Comparison of ENCODE assay signal across 10 cellular contexts in genomic region chr4:157075401-157075800, GRCh38. TPM values are rescaled to one million over a fixed set of nuclear protein-coding genes. Genes with fewer than 3 reads are reported as not detected.
DNase-seq lines count a peak whose midpoint lies in the region; ATAC-seq and TF ChIP-seq lines count a peak whose summit lies in the region.
"Had no signal": no experiment of that assay in that cellular context is flagged by ENCODE, and none has a peak within 500 bp of the region (broad histone marks: within the 10 kb centered on the region; RNA-seq: fewer than 3 reads in every experiment).

No MANE protein-coding gene starts in this region.

- WGBS in GM23248 (ENCODE audit: low coverage in 1 of 2, low lambda C conversion rate in 2 of 2, missing lambda C conversion rate in 2 of 2), 2 experiments = 91 to 99% methylated on average over 2 of the region's 2 CpGs
- WGBS in psoas muscle, 3 donors = 76 to 85% (median 79%) methylated on average over 2 of the region's 2 CpGs

- no peaks in the 10 kb centered on the region for H3K27me3 ChIP-seq in GM23248 (replicated peaks; ENCODE audit: insufficient read depth)
- no peaks in the 10 kb centered on the region for H3K27me3 ChIP-seq in psoas muscle (ENCODE audit: insufficient read depth in 3 of 3, low read length in 2 of 3)

- H3K9me2 ChIP-seq in GM23248 (ENCODE audit: insufficient read depth) = no peaks in the 10 kb centered on the region

- no peaks in the 10 kb centered on the region for H3K79me2 ChIP-seq in GM23248 (ENCODE audit: insufficient read depth)

- TF ChIP-seq CTCF in astrocyte of the cerebellum (IDR thresholded peaks at IDR 0.05; ENCODE audit: low read depth, low read length, missing control alignments) (no peak), psoas muscle (IDR thresholded peaks at IDR 0.05) (no peak)

- DNase-seq in GM23248 = no peak
- DNase-seq in astrocyte of the cerebellum (ENCODE audit: low read depth) = no peak
- no peak for DNase-seq in psoas muscle
- no peak for DNase-seq in HPDE6-E6E7 (ENCODE audit: extremely low spot score)
- no peak for DNase-seq in NK-92 treated with Interleukin-12 subunit alpha and Interleukin-12 subunit beta, amount 100 ng/mL, for 24 hours (lab: John Stamatoyannopoulos, UW)
- DNase-seq in activated CD4-positive, alpha-beta T cell treated with anti-CD3 and anti-CD28 coated beads, Interleukin-2, amount 50 U/mL, for 4 hours = no peak
- DNase-seq: CD4-positive, alpha-beta T cell; NCI-H1694 treated with DMSO at 0.1 percent for 48 hours had no signal

- H3K27ac ChIP-seq in GM23248 (no peak overlapping the region), psoas muscle (no peak overlapping the region)

- ATAC-seq in psoas muscle (no peak), GM18517 (IDR thresholded peaks at IDR 0.05; ENCODE audit: unreplicated experiment) (no peak)

- H2AFZ ChIP-seq in GM23248 = peak overlapping the region; percentile 96

- no peaks in the 10 kb centered on the region; the same call in 1 of the 2 replicates for H3F3A ChIP-seq in GM23248 (ENCODE audit: insufficient read depth)

- intact Hi-C loops in psoas muscle (cut with DNase I) = no loop called here

- no peaks in the 10 kb centered on the region for H4K20me1 ChIP-seq in GM23248 (ENCODE audit: insufficient read depth)

- H3K9ac ChIP-seq in GM23248 = peak overlapping the region; percentile 65; the same call in 1 of the 2 replicates

- H3K9me3 ChIP-seq in GM23248 (ENCODE audit: low read depth) (no peaks in the 10 kb centered on the region), psoas muscle (no peaks in the 10 kb centered on the region)

- in situ Hi-C loops in GM23248 (cut with MboI) = no loop called here
- in situ Hi-C loops in astrocyte of the cerebellum (cut with HindIII; ENCODE audit: low sequenced_read_pairs) = no loop called here

- H3K4me3 ChIP-seq in GM23248 (peak overlapping the region; percentile 85), astrocyte of the cerebellum (ENCODE audit: low read depth, low read length) (peak overlapping the region; percentile 69), iPS-11a (ENCODE audit: low read depth, low read length) (peak overlapping the region; percentile 65), psoas muscle (peak overlapping the region; percentile 79)

- H3K4me1 ChIP-seq in GM23248 (ENCODE audit: insufficient read depth) (peaks cover 11% of the 10 kb centered on the region), psoas muscle (no peaks in the 10 kb centered on the region)

- no peaks in the 10 kb centered on the region for H3K36me3 ChIP-seq in GM23248 (ENCODE audit: low read depth)
- no peaks in the 10 kb centered on the region for H3K36me3 ChIP-seq in psoas muscle (ENCODE audit: insufficient read depth in 1 of 2, low read depth in 1 of 2)

- peak overlapping the region; percentile 69 for H3K4me2 ChIP-seq in GM23248 (ENCODE audit: unreplicated experiment)

RNA-seq across cellular contexts. Expression of gene GLRB, which starts 0.5 kb away (rescaled TPM):
- 11.3 and 12.3 TPM in 2 replicates for total RNA-seq in GM23248 (2014; rRNA removed; shearing (Covaris generic))
- 7.6 and 8.5 TPM in 2 replicates for polyA plus RNA-seq in GM23248 (2016; fragmentation: Nextera tagmentation; extraction: Ambion mirVana)
- total RNA-seq in psoas muscle = 1 to 10 TPM; 1.2 to 5.6 (median 3.0) TPM
- 1 to 10 TPM; 1.2 to 3.8 (median 1.4) TPM for polyA plus RNA-seq in psoas muscle
- total RNA-seq: CD4-positive, alpha-beta T cell had no signal
